In the genomic region with DNA sequence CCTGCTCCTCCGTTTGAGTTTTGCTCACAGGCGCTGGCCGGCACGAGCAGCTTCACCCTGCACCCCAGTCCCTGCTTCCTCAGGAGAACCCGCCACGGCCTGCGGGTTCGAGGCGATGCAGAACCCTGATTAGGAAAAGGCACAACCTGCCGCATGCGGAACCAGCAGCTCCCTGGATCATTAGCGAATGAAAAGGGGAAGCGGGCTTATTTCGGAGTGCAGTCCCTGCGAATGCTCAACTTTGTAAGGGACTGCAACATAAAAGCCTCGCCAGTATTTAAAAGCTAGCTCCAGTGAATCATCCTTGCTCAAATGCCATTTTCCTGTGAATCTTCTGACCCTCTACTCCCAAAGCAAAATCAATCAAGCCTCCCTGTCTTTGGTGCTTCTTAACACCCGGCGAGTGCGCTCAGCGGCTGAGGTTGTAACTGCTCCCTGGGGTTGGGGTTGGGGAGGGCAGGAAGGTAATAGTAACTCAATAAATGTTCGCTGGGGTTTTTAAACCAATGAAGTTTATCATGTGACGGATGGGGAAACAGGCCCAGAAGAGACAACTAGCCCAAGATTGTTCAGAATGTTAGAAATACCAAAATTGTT, we compare ENCODE assay signal across 8 cellular contexts. TPM values are rescaled to one million over a fixed set of nuclear protein-coding genes. Genes with fewer than 3 reads are reported as not detected.
DNase-seq lines count a peak whose midpoint lies in the region; ATAC-seq and TF ChIP-seq lines count a peak whose summit lies in the region.

No MANE protein-coding gene starts in this region.

- no peaks in the 10 kb centered on the region for H3K27me3 ChIP-seq in HUES6 (ENCODE audit: control insufficient read depth, insufficient read depth, low read length)

- H3K4me3 Mint-ChIP-seq in activated T-cell treated with anti-CD3 and anti-CD28 coated beads, Interleukin-2, amount 50 U/mL, for 72 hours: peak overlapping the region; percentile 94 to 96
- H3K4me3 Mint-ChIP-seq in glutamatergic neuron (ENCODE audit: unreplicated experiment): peak overlapping the region; percentile 91

- H3K9me3 Mint-ChIP-seq in activated T-cell treated with anti-CD3 and anti-CD28 coated beads, Interleukin-2, amount 50 U/mL, for 72 hours: peaks cover 0 to 2% of the 10 kb centered on the region in 2 donors
- H3K9me3 Mint-ChIP-seq in glutamatergic neuron (ENCODE audit: unreplicated experiment): peaks cover 9% of the 10 kb centered on the region

- H3K9ac ChIP-seq in HUES6 (ENCODE audit: low read length): peak overlapping the region; percentile 98

- peaks cover 2% of the 10 kb centered on the region for H3K4me1 ChIP-seq in HUES6 (ENCODE audit: control insufficient read depth, insufficient read depth, low read length)

- no peaks in the 10 kb centered on the region; the same call in 1 of the 2 replicates for H3K36me3 ChIP-seq in HUES6 (ENCODE audit: control insufficient read depth, insufficient read depth, low read length)

- ATAC-seq in GM19397 (IDR thresholded peaks at IDR 0.05; ENCODE audit: unreplicated experiment): peak; percentile 8
- no peak for ATAC-seq in activated T-cell treated with anti-CD3 and anti-CD28 coated beads, Interleukin-2, amount 50 U/mL, for 72 hours (replicated peaks in 1 of 2)

- H3K36me3 Mint-ChIP-seq in activated T-cell treated with anti-CD3 and anti-CD28 coated beads, Interleukin-2, amount 50 U/mL, for 72 hours (ENCODE audit: insufficient read depth in 2 of 2): peaks cover 5 to 7% of the 10 kb centered on the region in 2 donors
- no peaks in the 10 kb centered on the region for H3K36me3 Mint-ChIP-seq in glutamatergic neuron (ENCODE audit: unreplicated experiment)

- peaks cover 12% of the 10 kb centered on the region; the same call in 1 of the 2 replicates for H3K9me3 ChIP-seq in HUES6 (ENCODE audit: control insufficient read depth, insufficient read depth, low read depth, low read length)

- H3K27me3 Mint-ChIP-seq in activated T-cell treated with anti-CD3 and anti-CD28 coated beads, Interleukin-2, amount 50 U/mL, for 72 hours (ENCODE audit: low read depth): no peaks in the 10 kb centered on the region
- peaks cover 2% of the 10 kb centered on the region for H3K27me3 Mint-ChIP-seq in glutamatergic neuron (ENCODE audit: unreplicated experiment)

- DNase-seq in activated T-cell treated with anti-CD3 and anti-CD28 coated beads, Interleukin-2, amount 50 U/mL, for 72 hours: peak; percentile 31
- peak; percentile 17 for DNase-seq in glutamatergic neuron
- DNase-seq in retinal pigment epithelial cell (ENCODE audit: low read depth): no peak
- no peak for DNase-seq in DMS79 treated with DMSO at 0.1 percent for 48 hours (lab: John Stamatoyannopoulos, UW)
- no peak for DNase-seq in NCI-H748 (lab: John Stamatoyannopoulos, UW; ENCODE audit: unreplicated experiment)

- TF ChIP-seq CTCF in C4-2B (conservative IDR thresholded peaks at IDR 0.05) (no peak), glutamatergic neuron (IDR thresholded peaks at IDR 0.05; ENCODE audit: partially characterized antibody, unreplicated experiment) (no peak), retinal pigment epithelial cell (conservative IDR thresholded peaks at IDR 0.05; ENCODE audit: low read depth, low read length) (no peak)

- H3K4me3 ChIP-seq in HUES6 (ENCODE audit: low read depth, low read length): peak overlapping the region; percentile 98
- H3K4me3 ChIP-seq in retinal pigment epithelial cell (ENCODE audit: low read length): peak overlapping the region; percentile 59

- peak overlapping the region; percentile 92 for H3K27ac Mint-ChIP-seq in activated T-cell treated with anti-CD3 and anti-CD28 coated beads, Interleukin-2, amount 50 U/mL, for 72 hours
- H3K27ac Mint-ChIP-seq in glutamatergic neuron (ENCODE audit: unreplicated experiment): peak overlapping the region; percentile 90

- H3K27ac ChIP-seq in C4-2B: peak overlapping the region; percentile 95
- H3K27ac ChIP-seq in HUES6 (ENCODE audit: low read depth, low read length): peak overlapping the region; percentile 91

- peaks cover 43% of the 10 kb centered on the region for H3K4me1 Mint-ChIP-seq in activated T-cell treated with anti-CD3 and anti-CD28 coated beads, Interleukin-2, amount 50 U/mL, for 72 hours (ENCODE audit: low read depth)
- no peaks in the 10 kb centered on the region for H3K4me1 Mint-ChIP-seq in glutamatergic neuron (ENCODE audit: low read depth, unreplicated experiment)

RNA-seq across cellular contexts. Expression of a gene that starts 0.7 kb away (rescaled TPM):
- 10 to 100 TPM; 31.3 to 34.9 TPM for total RNA-seq in activated T-cell treated with anti-CD3 and anti-CD28 coated beads, Interleukin-2, amount 50 U/mL, for 72 hours
- total RNA-seq in glutamatergic neuron (ENCODE audit: unreplicated experiment): 29.8 TPM

RNA-seq across cellular contexts. Expression of a gene that starts 30.9 kb away (rescaled TPM):
- total RNA-seq in activated T-cell treated with anti-CD3 and anti-CD28 coated beads, Interleukin-2, amount 50 U/mL, for 72 hours: 10 to 100 TPM; 10.3 to 12.9 TPM
- total RNA-seq in glutamatergic neuron (ENCODE audit: unreplicated experiment): 60.6 TPM

Comparison
In these comparisons a context has a peak if more than half of its experiments do, and no peak if none do; other contexts are left out.
1. DNase-seq: peak in activated T-cell treated with anti-CD3 and anti-CD28 coated beads, Interleukin-2, amount 50 U/mL, for 72 hours (2 of 2) and glutamatergic neuron (single experiment); none in retinal pigment epithelial cell (single experiment), DMS79 treated with DMSO at 0.1 percent for 48 hours (single experiment) and NCI-H748 (single experiment).